In genomic region chr1:24705260-24706073, GRCh38 we compare ENCODE assay signal across 8 cellular contexts. TPM values are rescaled to one million over a fixed set of nuclear protein-coding genes. Genes with fewer than 3 reads are reported as not detected.
A peak's percentile ranks its signal among the peaks of the same experiment; 100 is the strongest.
DNase-seq lines count a peak whose midpoint lies in the region; TF ChIP-seq lines count a peak whose summit lies in the region.

No MANE protein-coding gene starts in this region.

- no peaks in the 10 kb centered on the region for H3K36me3 ChIP-seq in Karpas-422 (ENCODE audit: insufficient read depth, low read length)

- peak; percentile 55 for DNase-seq in activated CD4-positive, alpha-beta T cell treated with anti-CD3 and anti-CD28 coated beads for 48 hours
- no peak for DNase-seq in activated CD4-positive, alpha-beta T cell treated with anti-CD3 and anti-CD28 coated beads for 1 hour
- peak; percentile 76 for DNase-seq in Karpas-422
- peak; percentile 96 for DNase-seq in RWPE1 (ENCODE audit: low spot score)
- DNase-seq in caudate nucleus (lab: John Stamatoyannopoulos, UW), result peak in 59 of 61 donors; percentile 21 to 91 (median 74)
- DNase-seq in iris pigment epithelial cell (ENCODE audit: low read depth), result peak; percentile 94
- peak; percentile 80 for DNase-seq in skeletal muscle cell (ENCODE audit: low read depth)
- no peak for DNase-seq in AG08395 (ENCODE audit: low spot score)

- peaks cover 10% of the 10 kb centered on the region for H3K4me1 ChIP-seq in Karpas-422 (ENCODE audit: low read length)

- H3K9ac ChIP-seq in Karpas-422 (ENCODE audit: low read length), result no peak overlapping the region

- H4K20me1 ChIP-seq in Karpas-422 (ENCODE audit: insufficient read depth, low read depth, low read length), result no peaks in the 10 kb centered on the region

- peak overlapping the region; percentile 11 for H3K4me2 ChIP-seq in Karpas-422 (ENCODE audit: low read depth, low read length, poor library complexity, severe bottlenecking)

- H3K9me2 ChIP-seq in Karpas-422 (replicated peaks; ENCODE audit: insufficient read depth, low read length), result no peaks in the 10 kb centered on the region

- no peak overlapping the region for H2AFZ ChIP-seq in Karpas-422 (ENCODE audit: low read length)

- no peaks in the 10 kb centered on the region for H3K27me3 ChIP-seq in Karpas-422 (ENCODE audit: low read length)

- H3K4me3 ChIP-seq in Karpas-422 (ENCODE audit: low read length) (no peak overlapping the region), skeletal muscle cell (ENCODE audit: low read depth, low read length) (peak overlapping the region; percentile 6)

- CTCF ChIA-PET in RWPE1 (lab: Yijun Ruan, JAX), result interaction anchor here (1.8 kb wide), 1 partner anchor 17 kb away, joined by 8 read pairs; no protein-coding TSS in a partner anchor

- POLR2A ChIA-PET in RWPE1 (lab: Yijun Ruan, JAX; ENCODE audit: low non-redundant PET), result no interaction called here

- H3K27ac ChIP-seq in Karpas-422 (ENCODE audit: low read length), result no peak overlapping the region
- peak overlapping the region; percentile 66 for H3K27ac ChIP-seq in RWPE1
- peak overlapping the region; percentile 93 for H3K27ac ChIP-seq in caudate nucleus (ENCODE audit: low read depth, low read length)

- TF ChIP-seq CTCF in RWPE1 (conservative IDR thresholded peaks at IDR 0.05; ENCODE audit: low read depth), result no peak

- H3K79me2 ChIP-seq in Karpas-422 (ENCODE audit: low read length), result no peaks in the 10 kb centered on the region

- H3K9me3 ChIP-seq in Karpas-422 (ENCODE audit: low read length), result no peaks in the 10 kb centered on the region

RNA-seq across cellular contexts. Expression of gene CLIC4, which starts 39.8 kb away (rescaled TPM):
- 49.1 and 87.4 TPM in 2 replicates for total RNA-seq in Karpas-422 (2014; rRNA removed; shearing (Covaris generic); ENCODE audit: low replicate concordance)

Comparison
In these comparisons a context has a peak if more than half of its experiments do, and no peak if none do; other contexts are left out.
1. DNase-seq: peak in activated CD4-positive, alpha-beta T cell treated with anti-CD3 and anti-CD28 coated beads for 48 hours (single experiment), Karpas-422 (single experiment), RWPE1 (single experiment), caudate nucleus (59 of 61), iris pigment epithelial cell (single experiment) and skeletal muscle cell (single experiment); none in activated CD4-positive, alpha-beta T cell treated with anti-CD3 and anti-CD28 coated beads for 1 hour (single experiment) and AG08395 (single experiment).